17 cellular contexts compared by ENCODE assay signal in the genomic region with DNA sequence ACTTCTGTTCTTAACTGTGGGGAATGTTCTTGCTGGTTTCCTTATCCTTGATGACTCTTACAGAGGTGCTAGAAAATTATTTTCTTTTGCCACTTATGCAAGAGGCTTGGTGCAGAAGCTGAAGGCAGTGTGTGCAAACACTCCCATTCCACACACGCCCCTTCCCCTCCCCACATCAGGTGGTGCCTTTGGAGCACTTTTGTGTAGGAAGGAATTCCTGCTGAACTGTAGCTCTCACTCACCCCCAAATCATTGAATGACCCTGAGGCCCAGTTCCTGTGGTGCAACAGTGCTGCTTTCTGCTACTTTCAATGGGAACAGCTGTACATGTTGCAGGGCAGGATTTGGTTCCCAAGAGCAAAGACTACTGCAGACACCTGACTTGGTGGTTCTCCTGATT.
A peak's percentile ranks its signal among the peaks of the same experiment; 100 is the strongest.
DNase-seq lines count a peak whose midpoint lies in the region; ATAC-seq and TF ChIP-seq lines count a peak whose summit lies in the region.
"Had no signal": no experiment of that assay in that cellular context is flagged by ENCODE, and none has a peak within 500 bp of the region (broad histone marks: within the 10 kb centered on the region; RNA-seq: fewer than 3 reads in every experiment).

No MANE protein-coding gene starts in this region.

- BruUV-seq in MCF 10A (replicated peaks; lab: Mats Ljungman, UMichigan) = no TSS peak

- no peak overlapping the region for H3K4me3 Mint-ChIP-seq in MCF 10A (ENCODE audit: unreplicated experiment)
- H3K4me3 Mint-ChIP-seq: B cell; CD4-positive, alpha-beta memory T cell had no signal

- no peak overlapping the region for H3K27ac ChIP-seq in breast epithelium
- no peak overlapping the region for H3K27ac ChIP-seq in lower lobe of right lung
- H3K27ac ChIP-seq in upper lobe of left lung = peak overlapping the region in 3 of 4 donors; percentile 19 to 42 (median 40)

- no peak overlapping the region for H3K4me3 ChIP-seq in breast epithelium
- H3K4me3 ChIP-seq in lower lobe of right lung = no peak overlapping the region
- H3K4me3 ChIP-seq in upper lobe of left lung = no peak overlapping the region
- H3K4me3 ChIP-seq: GM12878 had no signal

- H3K36me3 ChIP-seq in breast epithelium (no peaks in the 10 kb centered on the region), lower lobe of right lung (peaks cover 17% of the 10 kb centered on the region), upper lobe of left lung (peaks cover 4 to 43% (median 9%) of the 10 kb centered on the region in 4 donors)

- H3K4me1 Mint-ChIP-seq in MCF 10A (ENCODE audit: insufficient read depth, unreplicated experiment) = peaks cover 6% of the 10 kb centered on the region

- H3K27me3 Mint-ChIP-seq in MCF 10A (ENCODE audit: insufficient read depth, unreplicated experiment) = no peaks in the 10 kb centered on the region
- H3K27me3 Mint-ChIP-seq: B cell; CD4-positive, alpha-beta memory T cell had no signal

- H3K36me3 Mint-ChIP-seq in MCF 10A (ENCODE audit: insufficient read depth, unreplicated experiment) = peaks cover 12% of the 10 kb centered on the region

- no peak for TF ChIP-seq CTCF in MCF 10A (IDR thresholded peaks at IDR 0.05; ENCODE audit: unreplicated experiment)
- TF ChIP-seq CTCF in breast epithelium (IDR thresholded peaks at IDR 0.05) = no peak
- no peak for TF ChIP-seq CTCF in lower lobe of right lung (IDR thresholded peaks at IDR 0.05)
- TF ChIP-seq CTCF in upper lobe of left lung (IDR thresholded peaks at IDR 0.05) = no peak

- no peaks in the 10 kb centered on the region for H3K9me3 Mint-ChIP-seq in MCF 10A (ENCODE audit: unreplicated experiment)

- DNase-seq in MCF 10A (ENCODE audit: unreplicated experiment) (peak; percentile 16), breast epithelium (ENCODE audit: low spot score in 2 of 2) (no peak), amniotic epithelial cell (ENCODE audit: low read depth) (peak; percentile 2), lower lobe of right lung (peak; percentile 74), upper lobe of left lung (peak in 1 of 2 donors; percentile 87), NCI-H1694 treated with DMSO at 0.1 percent for 48 hours (lab: John Stamatoyannopoulos, UW) (no peak)
- no peak for DNase-seq in activated CD4-positive, alpha-beta T cell treated with anti-CD3 and anti-CD28 coated beads for 48 hours
- no peak for DNase-seq in stimulated activated CD4-positive, alpha-beta T cell treated with anti-CD3 and anti-CD28 coated beads, Interleukin-4, amount 100 ng/mL, for 4 hours
- DNase-seq: CD4-positive, alpha-beta memory T cell; HCEC 1CT; KBM-7; NCI-H1417 treated with DMSO at 0.1 percent for 48 hours; NCI-H2029; NCI-H446 had no signal

- H3K4me1 ChIP-seq in breast epithelium (no peaks in the 10 kb centered on the region), lower lobe of right lung (no peaks in the 10 kb centered on the region), upper lobe of left lung (peaks cover 0 to 19% (median 6%) of the 10 kb centered on the region in 4 donors)

- H3K27ac Mint-ChIP-seq in MCF 10A (ENCODE audit: low read depth, unreplicated experiment) = no peak overlapping the region
- H3K27ac Mint-ChIP-seq: B cell had no signal

- POLR2A ChIA-PET in MCF 10A (lab: Yijun Ruan, JAX) = interaction anchor here (0.7 to 1.7 kb wide), 4 partner anchors 12 to 279 kb away, joined by 3 to 6 read pairs (median 4); no protein-coding TSS in a partner anchor

- TF ChIP-seq POLR2A in breast epithelium (IDR thresholded peaks at IDR 0.05) (no peak), upper lobe of left lung (IDR thresholded peaks at IDR 0.05) (no peak)

- WGBS in upper lobe of left lung, 2 donors = 50 to 73% methylated on average over 1 of the region's 1 CpG

- CTCF ChIA-PET in MCF 10A (lab: Yijun Ruan, JAX) = interaction anchor here (0.8 to 2.1 kb wide), 5 partner anchors 12 to 357 kb away, joined by 3 to 9 read pairs (median 6); no protein-coding TSS in a partner anchor

- no peak for TF ChIP-seq EP300 in upper lobe of left lung (IDR thresholded peaks at IDR 0.05)

- ATAC-seq in lower lobe of right lung (peak; percentile 91 to 96), upper lobe of left lung (ENCODE audit: low FRiP score in 2 of 2) (peak; percentile 40 to 88)
- ATAC-seq: GM12878, Right ventricle myocardium inferior had no signal

- intact Hi-C loops in MCF 10A (cut with micrococcal nuclease) = no loop called here
- intact Hi-C loops in breast epithelium (cut with DNase I; ENCODE audit: low total_unique reads) = loop anchor here (1.0 kb wide), 1 partner anchor 12 kb away; no protein-coding TSS in a partner anchor
- intact Hi-C loops in lower lobe of right lung (cut with DNase I) = no loop called here

- H3K27me3 ChIP-seq in breast epithelium (no peaks in the 10 kb centered on the region), lower lobe of right lung (ENCODE audit: low read depth) (no peaks in the 10 kb centered on the region), upper lobe of left lung (no peaks in the 10 kb centered on the region)

- H3K9me3 ChIP-seq in breast epithelium (no peaks in the 10 kb centered on the region), lower lobe of right lung (no peaks in the 10 kb centered on the region), upper lobe of left lung (no peaks in the 10 kb centered on the region)

Comparison
In these comparisons a context has a peak if more than half of its experiments do, and no peak if none do; other contexts are left out.
1. DNase-seq: peak in MCF 10A (single experiment), amniotic epithelial cell (single experiment) and lower lobe of right lung (single experiment); none in breast epithelium (0 of 2), activated CD4-positive, alpha-beta T cell treated with anti-CD3 and anti-CD28 coated beads for 48 hours (single experiment), stimulated activated CD4-positive, alpha-beta T cell treated with anti-CD3 and anti-CD28 coated beads, Interleukin-4, amount 100 ng/mL, for 4 hours (0 of 2) and NCI-H1694 treated with DMSO at 0.1 percent for 48 hours (single experiment).
2. H3K27ac ChIP-seq: peak in upper lobe of left lung (3 of 4); none in breast epithelium (0 of 2) and lower lobe of right lung (single experiment).